In the genomic region with DNA sequence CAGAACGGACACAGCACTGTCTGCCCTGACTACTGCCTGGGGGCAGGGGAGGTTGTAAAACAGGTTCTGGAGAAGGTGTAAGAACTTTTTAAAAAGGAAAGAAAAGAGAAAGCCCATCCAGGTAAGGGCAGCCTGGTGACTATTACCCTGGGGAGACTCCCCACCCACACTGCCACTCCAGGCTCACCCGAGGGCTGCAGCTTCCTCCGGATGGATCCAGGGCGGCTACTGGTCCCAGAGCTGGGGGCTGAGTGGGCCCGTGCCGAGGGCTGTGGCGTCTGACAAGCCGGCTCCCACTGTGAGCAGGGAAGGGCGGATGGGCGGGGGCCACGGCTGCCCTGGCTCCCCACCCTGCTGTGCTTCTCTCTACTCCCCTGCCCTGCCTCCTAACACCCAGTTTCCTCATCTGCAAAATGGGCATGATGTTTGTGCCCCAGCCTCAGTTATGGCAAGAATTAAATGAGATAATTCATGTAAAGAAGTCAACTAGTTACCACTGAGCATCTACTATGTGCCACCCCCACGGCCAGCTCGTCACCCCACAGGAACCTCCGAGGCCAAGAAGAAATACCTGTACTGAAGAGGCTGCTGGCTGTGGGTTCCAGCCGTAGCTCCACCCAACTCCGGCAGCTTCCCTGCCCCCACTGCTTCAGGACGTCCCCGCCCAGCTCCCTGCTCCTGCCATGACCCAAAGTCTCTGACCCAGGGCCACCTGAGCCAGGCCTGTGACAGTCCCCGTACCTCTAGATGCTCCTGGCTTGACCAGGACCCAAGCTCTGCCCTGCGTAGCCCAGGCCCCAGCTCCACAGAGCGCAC, we compare ENCODE assay signal across 1 cellular context.
TF ChIP-seq lines count a peak whose summit lies in the region.

No MANE protein-coding gene starts in this region.

TF ChIP-seq in HepG2, 621 proteins besides CTCF, POLR2A, EP300 and RAD21:
- 0 out of 2 replicates have a peak, but pooled peaks have one; percentile 5 for TF ChIP-seq PHF8 (CRISPR knock-in tag; IDR thresholded peaks at IDR 0.05)
- TF ChIP-seq ZNF629 (CRISPR knock-in tag; conservative IDR thresholded peaks at IDR 0.05), result peak; percentile 76
- TF ChIP-seq RBM22 (optimal IDR thresholded peaks at IDR 0.05; ENCODE audit: low read length), result peak; percentile 63
- peak; percentile 29; the same call in 1 of the 2 replicates for TF ChIP-seq SSRP1 (CRISPR knock-in tag; IDR thresholded peaks at IDR 0.05)
- no peak for TF ChIP-seq ZNF619 (CRISPR knock-in tag; IDR thresholded peaks at IDR 0.05)
- TF ChIP-seq ZNF20 (CRISPR knock-in tag; IDR thresholded peaks at IDR 0.05), result no peak
- 0 out of 2 replicates have a peak, but pooled peaks have one; percentile 5 for TF ChIP-seq POLR2G (IDR thresholded peaks at IDR 0.05; ENCODE audit: low read depth, low read length)
- TF ChIP-seq, protein P1, sequence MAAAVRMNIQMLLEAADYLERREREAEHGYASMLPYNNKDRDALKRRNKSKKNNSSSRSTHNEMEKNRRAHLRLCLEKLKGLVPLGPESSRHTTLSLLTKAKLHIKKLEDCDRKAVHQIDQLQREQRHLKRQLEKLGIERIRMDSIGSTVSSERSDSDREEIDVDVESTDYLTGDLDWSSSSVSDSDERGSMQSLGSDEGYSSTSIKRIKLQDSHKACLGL (CRISPR knock-in tag; IDR thresholded peaks at IDR 0.05), result no peak
- TF ChIP-seq, protein P2, sequence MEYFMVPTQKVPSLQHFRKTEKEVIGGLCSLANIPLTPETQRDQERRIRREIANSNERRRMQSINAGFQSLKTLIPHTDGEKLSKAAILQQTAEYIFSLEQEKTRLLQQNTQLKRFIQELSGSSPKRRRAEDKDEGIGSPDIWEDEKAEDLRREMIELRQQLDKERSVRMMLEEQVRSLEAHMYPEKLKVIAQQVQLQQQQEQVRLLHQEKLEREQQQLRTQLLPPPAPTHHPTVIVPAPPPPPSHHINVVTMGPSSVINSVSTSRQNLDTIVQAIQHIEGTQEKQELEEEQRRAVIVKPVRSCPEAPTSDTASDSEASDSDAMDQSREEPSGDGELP (IDR thresholded peaks at IDR 0.05; ENCODE audit: borderline replicate concordance, low read depth), result no peak
- no peak for TF ChIP-seq ZNF678 (CRISPR knock-in tag; IDR thresholded peaks at IDR 0.05)
- TF ChIP-seq, protein P3, sequence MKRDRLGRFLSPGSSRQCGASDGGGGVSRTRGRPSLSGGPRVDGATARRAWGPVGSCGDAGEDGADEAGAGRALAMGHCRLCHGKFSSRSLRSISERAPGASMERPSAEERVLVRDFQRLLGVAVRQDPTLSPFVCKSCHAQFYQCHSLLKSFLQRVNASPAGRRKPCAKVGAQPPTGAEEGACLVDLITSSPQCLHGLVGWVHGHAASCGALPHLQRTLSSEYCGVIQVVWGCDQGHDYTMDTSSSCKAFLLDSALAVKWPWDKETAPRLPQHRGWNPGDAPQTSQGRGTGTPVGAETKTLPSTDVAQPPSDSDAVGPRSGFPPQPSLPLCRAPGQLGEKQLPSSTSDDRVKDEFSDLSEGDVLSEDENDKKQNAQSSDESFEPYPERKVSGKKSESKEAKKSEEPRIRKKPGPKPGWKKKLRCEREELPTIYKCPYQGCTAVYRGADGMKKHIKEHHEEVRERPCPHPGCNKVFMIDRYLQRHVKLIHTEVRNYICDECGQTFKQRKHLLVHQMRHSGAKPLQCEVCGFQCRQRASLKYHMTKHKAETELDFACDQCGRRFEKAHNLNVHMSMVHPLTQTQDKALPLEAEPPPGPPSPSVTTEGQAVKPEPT (CRISPR knock-in tag; IDR thresholded peaks at IDR 0.05; ENCODE audit: low read depth), result no peak
- no peak for TF ChIP-seq ZBTB21 (CRISPR knock-in tag; IDR thresholded peaks at IDR 0.05)
